Comparison of ENCODE assay signal across 8 cellular contexts in the genomic region with DNA sequence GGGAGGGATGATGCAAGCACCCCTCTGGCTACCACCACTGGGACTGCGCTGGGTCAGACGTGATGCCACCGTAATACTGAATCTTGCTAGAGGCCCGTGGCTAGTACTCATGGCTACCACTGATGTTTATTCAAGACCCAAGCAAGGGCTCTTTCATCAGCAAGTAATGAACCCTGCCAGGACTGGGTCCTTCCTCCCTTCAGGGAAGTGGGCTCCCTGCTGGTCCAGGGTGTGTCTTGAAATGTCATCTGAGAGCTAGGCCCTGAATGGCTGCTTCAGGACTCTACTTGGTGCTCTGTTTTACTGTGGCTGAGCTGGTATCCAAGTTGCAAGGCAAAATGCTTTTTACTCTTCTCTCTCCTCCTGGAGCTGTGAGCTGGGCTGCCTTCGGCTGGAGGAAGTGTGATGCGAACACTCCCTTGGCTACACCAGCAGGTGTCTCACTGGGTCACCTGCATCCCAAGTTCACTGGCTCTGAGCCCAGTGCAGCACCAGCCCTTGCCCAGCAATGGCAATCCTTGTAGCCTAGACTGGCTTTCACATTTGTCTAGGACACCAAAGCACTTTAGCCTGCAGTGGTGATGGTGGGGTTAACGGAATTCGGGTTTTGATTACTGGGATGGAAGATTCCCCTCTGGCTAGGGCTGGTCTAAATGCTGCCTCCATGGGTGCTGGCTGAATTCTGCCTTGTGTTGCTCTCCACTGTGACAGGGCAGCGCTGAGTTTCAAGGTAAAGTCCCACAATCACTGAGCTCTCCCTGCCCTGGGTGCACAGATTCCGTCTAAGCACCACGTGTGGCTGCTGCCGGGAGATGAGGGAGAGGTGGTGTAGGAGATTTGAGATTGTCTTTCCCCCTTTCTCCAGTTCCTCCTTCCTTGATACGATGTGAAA.
DNase-seq lines count a peak whose midpoint lies in the region; ATAC-seq and TF ChIP-seq lines count a peak whose summit lies in the region.

No MANE protein-coding gene starts in this region.

- no peaks in the 10 kb centered on the region for H3K4me1 ChIP-seq in lung (ENCODE audit: control insufficient read depth in 2 of 2, insufficient read depth in 2 of 2, low read length in 2 of 2)
- H3K4me1 ChIP-seq in effector memory CD4-positive, alpha-beta T cell (ENCODE audit: control insufficient read depth, insufficient read depth, low read length, poor library complexity, severe bottlenecking) = no peaks in the 10 kb centered on the region

- TF ChIP-seq CTCF in GM12864 (IDR thresholded peaks at IDR 0.05; ENCODE audit: low read depth, low read length, missing control alignments) (peak; percentile 68), lung (IDR thresholded peaks at IDR 0.05; ENCODE audit: control extremely low read depth, extremely low read depth) (peak; percentile 15)

- WGBS in lung, 2 donors = 71 to 74% methylated on average over 13 of the region's 13 CpGs

- no peaks in the 10 kb centered on the region for H3K36me3 ChIP-seq in lung (ENCODE audit: control insufficient read depth in 2 of 2, insufficient read depth in 2 of 2, low read length in 2 of 2)
- no peaks in the 10 kb centered on the region for H3K36me3 ChIP-seq in effector memory CD4-positive, alpha-beta T cell (ENCODE audit: control insufficient read depth, insufficient read depth, low read length)

- DNase-seq in GM12864 (ENCODE audit: low read depth) = no peak
- peak; percentile 83 for DNase-seq in NCI-H1105 (lab: John Stamatoyannopoulos, UW)
- peak; percentile 39 to 44 for DNase-seq in activated T-cell treated with anti-CD3 and anti-CD28 coated beads, Interleukin-2, amount 50 U/mL, for 48 hours
- DNase-seq in lung (ENCODE audit: low spot score) = peak; percentile 58
- no peak for DNase-seq in GM19238 (ENCODE audit: insufficient read length, low spot score)
- no peak for DNase-seq in GM03348 (ENCODE audit: low spot score)
- DNase-seq in effector memory CD4-positive, alpha-beta T cell = no peak

- no peak overlapping the region for H3K27ac ChIP-seq in lung (ENCODE audit: low read depth in 1 of 2, low read length in 1 of 2)
- no peak overlapping the region for H3K27ac ChIP-seq in effector memory CD4-positive, alpha-beta T cell (ENCODE audit: insufficient read depth, low read length, poor library complexity, severe bottlenecking)

- H3K27me3 ChIP-seq in lung (ENCODE audit: control insufficient read depth, insufficient read depth) = no peaks in the 10 kb centered on the region
- no peaks in the 10 kb centered on the region for H3K27me3 ChIP-seq in effector memory CD4-positive, alpha-beta T cell (replicated peaks; ENCODE audit: control insufficient read depth, insufficient read depth, low read length, poor library complexity, severe bottlenecking)

- no peaks in the 10 kb centered on the region for H3K9me3 ChIP-seq in lung (ENCODE audit: control insufficient read depth in 2 of 2, insufficient read depth in 1 of 2, low read length in 1 of 2)
- no peaks in the 10 kb centered on the region for H3K9me3 ChIP-seq in effector memory CD4-positive, alpha-beta T cell (ENCODE audit: control insufficient read depth, low read length)

- no peak overlapping the region for H3K4me3 ChIP-seq in GM12864 (ENCODE audit: low read depth, low read length)
- no peak overlapping the region for H3K4me3 ChIP-seq in lung
- H3K4me3 ChIP-seq in effector memory CD4-positive, alpha-beta T cell (ENCODE audit: insufficient read depth, low read depth, low read length, poor library complexity, severe bottlenecking) = no peak overlapping the region

- ATAC-seq in lung (ENCODE audit: insufficient read depth, low FRiP score) (peak; percentile 83), HG02840 (IDR thresholded peaks at IDR 0.05; ENCODE audit: low FRiP score, unreplicated experiment) (no peak)

Comparison
In these comparisons a context has a peak if more than half of its experiments do, and no peak if none do; other contexts are left out.
1. DNase-seq: peak in NCI-H1105 (single experiment), activated T-cell treated with anti-CD3 and anti-CD28 coated beads, Interleukin-2, amount 50 U/mL, for 48 hours (2 of 2) and lung (single experiment); none in GM12864 (single experiment), GM19238 (single experiment), GM03348 (single experiment) and effector memory CD4-positive, alpha-beta T cell (0 of 3).